ENCODE assay signal across 7 cellular contexts in genomic region chr1:83270801-83271200, GRCh38.
DNase-seq lines count a peak whose midpoint lies in the region; ATAC-seq and FAIRE-seq lines count a peak whose summit lies in the region.
"Not testable (repeated sequence)": the region's sequence is repeated elsewhere in the genome, so short reads cannot be mapped to it uniquely, and the experiment has no call there.

No MANE protein-coding gene starts in this region.

- H3K27me3 Mint-ChIP-seq in T-helper 17 cell; activated T-helper 17 cell treated with anti-CD3 and anti-CD28 coated beads, Interleukin-2, amount 50 U/mL, for 72 hours: not testable (repeated sequence)

- not testable (repeated sequence) for H3K36me3 Mint-ChIP-seq in T-helper 17 cell (ENCODE audit: low read depth); activated T-helper 17 cell treated with anti-CD3 and anti-CD28 coated beads, Interleukin-2, amount 50 U/mL, for 72 hours (ENCODE audit: low read depth); stimulated activated effector memory CD8-positive, alpha-beta T cell treated with anti-CD3 and anti-CD28 coated beads, Interleukin-12 subunit alpha, Interleukin-12 subunit beta, amount 100 ng/mL, for 72 hours

- H3K4me3 Mint-ChIP-seq in T-helper 17 cell; activated T-helper 17 cell treated with anti-CD3 and anti-CD28 coated beads, Interleukin-2, amount 50 U/mL, for 72 hours; stimulated activated effector memory CD8-positive, alpha-beta T cell treated with anti-CD3 and anti-CD28 coated beads, Interleukin-12 subunit alpha, Interleukin-12 subunit beta, amount 100 ng/mL, for 72 hours: not testable (repeated sequence)

- H3K27ac Mint-ChIP-seq in T-helper 17 cell; activated T-helper 17 cell treated with anti-CD3 and anti-CD28 coated beads, Interleukin-2, amount 50 U/mL, for 72 hours; stimulated activated effector memory CD8-positive, alpha-beta T cell treated with anti-CD3 and anti-CD28 coated beads, Interleukin-12 subunit alpha, Interleukin-12 subunit beta, amount 100 ng/mL, for 72 hours: not testable (repeated sequence)

- not testable (repeated sequence) for H3K9me3 ChIP-seq in T-helper 17 cell (ENCODE audit: control insufficient read depth, low read length, poor library complexity, severe bottlenecking)

- peak; percentile 64 for FAIRE-seq in GM19239 (lab: Jason Lieb, UNC)

- DNase-seq in GM19239 (ENCODE audit: insufficient read length, low spot score); T-helper 17 cell; stimulated activated effector memory CD8-positive, alpha-beta T cell treated with anti-CD3 and anti-CD28 coated beads, Interleukin-12 subunit alpha, Interleukin-12 subunit beta, amount 100 ng/mL, for 72 hours (ENCODE audit: low spot score in 2 of 2): not testable (repeated sequence)

- not testable (repeated sequence) for H3K9me3 Mint-ChIP-seq in activated T-helper 17 cell treated with anti-CD3 and anti-CD28 coated beads, Interleukin-2, amount 50 U/mL, for 72 hours; stimulated activated effector memory CD8-positive, alpha-beta T cell treated with anti-CD3 and anti-CD28 coated beads, Interleukin-12 subunit alpha, Interleukin-12 subunit beta, amount 100 ng/mL, for 72 hours

- not testable (repeated sequence) for H3K4me1 Mint-ChIP-seq in T-helper 17 cell; activated T-helper 17 cell treated with anti-CD3 and anti-CD28 coated beads, Interleukin-2, amount 50 U/mL, for 72 hours; stimulated activated effector memory CD8-positive, alpha-beta T cell treated with anti-CD3 and anti-CD28 coated beads, Interleukin-12 subunit alpha, Interleukin-12 subunit beta, amount 100 ng/mL, for 72 hours

- ATAC-seq in GM18511 (IDR thresholded peaks at IDR 0.05; ENCODE audit: unreplicated experiment) (peak; percentile 89), HG02798 (IDR thresholded peaks at IDR 0.05; ENCODE audit: poor library complexity, unreplicated experiment) (peak; percentile 73), HG03378 (IDR thresholded peaks at IDR 0.05; ENCODE audit: unreplicated experiment) (peak; percentile 75), T-helper 17 cell (peak; percentile 33)
- peak; percentile 56 for ATAC-seq in activated T-helper 17 cell treated with anti-CD3 and anti-CD28 coated beads, Interleukin-2, amount 50 U/mL, for 72 hours (replicated peaks)
- peak; percentile 84 for ATAC-seq in stimulated activated effector memory CD8-positive, alpha-beta T cell treated with anti-CD3 and anti-CD28 coated beads, Interleukin-12 subunit alpha, Interleukin-12 subunit beta, amount 100 ng/mL, for 72 hours

Comparison
In these comparisons a context has a peak if more than half of its experiments do, and no peak if none do; other contexts are left out.
1. ATAC-seq: peak in every context shown above with its lines; median percentile 89 in GM18511; 84 in stimulated activated effector memory CD8-positive, alpha-beta T cell treated with anti-CD3 and anti-CD28 coated beads, Interleukin-12 subunit alpha, Interleukin-12 subunit beta, amount 100 ng/mL, for 72 hours; 75 in HG03378; 73 in HG02798; 56 in activated T-helper 17 cell treated with anti-CD3 and anti-CD28 coated beads, Interleukin-2, amount 50 U/mL, for 72 hours; 33 in T-helper 17 cell.